ENCODE assay signal across 13 cellular contexts in genomic region chr1:185440877-185441276, GRCh38.
DNase-seq lines count a peak whose midpoint lies in the region; ATAC-seq and TF ChIP-seq lines count a peak whose summit lies in the region.
"Had no signal": no experiment of that assay in that cellular context is flagged by ENCODE, and none has a peak within 500 bp of the region (broad histone marks: within the 10 kb centered on the region; RNA-seq: fewer than 3 reads in every experiment).

No MANE protein-coding gene starts in this region.

- intact Hi-C loops in body of pancreas (cut with DNase I): no loop called here
- intact Hi-C loops in left colon (cut with DNase I, micrococcal nuclease): no loop called here
- intact Hi-C loops in dorsolateral prefrontal cortex (cut with DNase I): no loop called here
- intact Hi-C loops in ascending aorta (cut with DNase I): no loop called here

- H3K9me3 ChIP-seq in GM23248 (ENCODE audit: low read depth) (no peaks in the 10 kb centered on the region), body of pancreas (no peaks in the 10 kb centered on the region), ascending aorta (no peaks in the 10 kb centered on the region)

- H3K4me3 Mint-ChIP-seq in mesothelial cell of epicardium: no peak overlapping the region
- H3K4me3 Mint-ChIP-seq: CD4-positive, alpha-beta T cell; stimulated activated naive CD8-positive, alpha-beta T cell treated with anti-CD3 and anti-CD28 coated beads, Interleukin-15, Interleukin-2, amounts not matched to agents 100 ng/mL and 50 ng/mL, for 24 hours had no signal

- no peaks in the 10 kb centered on the region for H3K36me3 Mint-ChIP-seq in mesothelial cell of epicardium

- H3K4me2 ChIP-seq in GM23248 (ENCODE audit: unreplicated experiment): peak overlapping the region; percentile 51

- no peaks in the 10 kb centered on the region for H3K27me3 Mint-ChIP-seq in mesothelial cell of epicardium (ENCODE audit: low read depth)
- H3K27me3 Mint-ChIP-seq: CD4-positive, alpha-beta T cell; stimulated activated naive CD8-positive, alpha-beta T cell treated with anti-CD3 and anti-CD28 coated beads, Interleukin-15, Interleukin-2, amounts not matched to agents 100 ng/mL and 50 ng/mL, for 24 hours had no signal

- no peaks in the 10 kb centered on the region for H4K20me1 ChIP-seq in GM23248 (ENCODE audit: insufficient read depth)

- no peak overlapping the region for H2AFZ ChIP-seq in GM23248

- H3K79me2 ChIP-seq in GM23248 (ENCODE audit: insufficient read depth): no peaks in the 10 kb centered on the region

- H3K4me1 ChIP-seq in GM23248 (ENCODE audit: insufficient read depth): peaks cover 40% of the 10 kb centered on the region
- peaks cover 25% of the 10 kb centered on the region for H3K4me1 ChIP-seq in body of pancreas
- H3K4me1 ChIP-seq in ascending aorta: peaks cover 0 to 10% of the 10 kb centered on the region in 2 donors

- in situ Hi-C loops in GM23248 (cut with MboI): no loop called here

- H3K27me3 ChIP-seq in GM23248 (replicated peaks; ENCODE audit: insufficient read depth) (no peaks in the 10 kb centered on the region), body of pancreas (no peaks in the 10 kb centered on the region), dorsolateral prefrontal cortex (peaks cover 0 to 4% (median 0%) of the 10 kb centered on the region in 45 donors), ascending aorta (no peaks in the 10 kb centered on the region)

- H3K36me3 ChIP-seq in GM23248 (ENCODE audit: low read depth) (no peaks in the 10 kb centered on the region), body of pancreas (replicated peaks in 1 of 2; ENCODE audit: insufficient read depth in 1 of 2, low read depth in 2 of 2) (no peaks in the 10 kb centered on the region), ascending aorta (no peaks in the 10 kb centered on the region)

- no peaks in the 10 kb centered on the region for H3K9me2 ChIP-seq in GM23248 (ENCODE audit: insufficient read depth)

- ATAC-seq in body of pancreas (peak; percentile 86), left colon (peak; percentile 26)

- H3K4me1 Mint-ChIP-seq in mesothelial cell of epicardium: peaks cover 39% of the 10 kb centered on the region

- no peaks in the 10 kb centered on the region for H3K9me3 Mint-ChIP-seq in mesothelial cell of epicardium
- H3K9me3 Mint-ChIP-seq: CD4-positive, alpha-beta T cell; stimulated activated naive CD8-positive, alpha-beta T cell treated with anti-CD3 and anti-CD28 coated beads, Interleukin-15, Interleukin-2, amounts not matched to agents 100 ng/mL and 50 ng/mL, for 24 hours had no signal

- TF ChIP-seq POLR2A in body of pancreas (IDR thresholded peaks at IDR 0.05): no peak

- H3K27ac Mint-ChIP-seq in mesothelial cell of epicardium: no peak overlapping the region
- H3K27ac Mint-ChIP-seq: CD4-positive, alpha-beta T cell had no signal

- H3K4me3 ChIP-seq in AG10803 (ENCODE audit: low read length): no peak overlapping the region
- H3K4me3 ChIP-seq in GM23248: no peak overlapping the region
- no peak overlapping the region for H3K4me3 ChIP-seq in body of pancreas
- H3K4me3 ChIP-seq in dorsolateral prefrontal cortex: no peak overlapping the region
- H3K4me3 ChIP-seq in ascending aorta: no peak overlapping the region

- TF ChIP-seq CTCF in AG10803 (conservative IDR thresholded peaks at IDR 0.05; ENCODE audit: low read length): no peak
- no peak for TF ChIP-seq CTCF in body of pancreas (IDR thresholded peaks at IDR 0.05)
- TF ChIP-seq CTCF in dorsolateral prefrontal cortex (IDR thresholded peaks at IDR 0.05 in 54 of 56, conservative IDR thresholded peaks at IDR 0.05 in 2 of 56; ENCODE audit: low read depth in 1 of 56, partially characterized antibody in 56 of 56): no peak
- TF ChIP-seq CTCF in ascending aorta (IDR thresholded peaks at IDR 0.05): no peak
- TF ChIP-seq CTCF in mesothelial cell of epicardium (IDR thresholded peaks at IDR 0.05; ENCODE audit: unreplicated experiment): no peak

- DNase-seq in AG10803 (ENCODE audit: low read depth) (peak; percentile 86), GM23248 (no peak), body of pancreas (no peak), left colon (no peak), dorsolateral prefrontal cortex (no peak), ascending aorta (ENCODE audit: low spot score in 2 of 2) (no peak), mesothelial cell of epicardium (ENCODE audit: low spot score in 2 of 2, unreplicated experiment in 2 of 2) (no peak), superior temporal gyrus (ENCODE audit: extremely low spot score) (no peak)
- DNase-seq: CD4-positive, alpha-beta T cell; NCI-H1417; NCI-H524 treated with DMSO at 0.1 percent for 48 hours had no signal

- H3K9ac ChIP-seq in GM23248: no peak overlapping the region

- H3K27ac ChIP-seq in GM23248 (no peak overlapping the region; the same call in 1 of the 2 replicates), body of pancreas (peak overlapping the region; percentile 43 to 76 (median 64)), dorsolateral prefrontal cortex (no peak overlapping the region), ascending aorta (no peak overlapping the region)
- H3K27ac ChIP-seq: RWPE1 had no signal

- H3F3A ChIP-seq in GM23248 (ENCODE audit: insufficient read depth): peaks cover 40% of the 10 kb centered on the region

Comparison
In these comparisons a context has a peak if more than half of its experiments do, and no peak if none do; other contexts are left out.
1. H3K27ac ChIP-seq: peak in body of pancreas (4 of 4); none in GM23248 (single experiment), dorsolateral prefrontal cortex (0 of 59) and ascending aorta (0 of 2).